In genomic region chr9:83965350-83966208, GRCh38 we compare ENCODE assay signal across 8 cellular contexts. TPM values are rescaled to one million over a fixed set of nuclear protein-coding genes. Genes with fewer than 3 reads are reported as not detected.
A peak's percentile ranks its signal among the peaks of the same experiment; 100 is the strongest.
DNase-seq lines count a peak whose midpoint lies in the region; ATAC-seq and TF ChIP-seq lines count a peak whose summit lies in the region.

No MANE protein-coding gene starts in this region.

- H3K4me1 ChIP-seq in upper lobe of right lung (no peaks in the 10 kb centered on the region), adrenal gland (replicated peaks in 1 of 2) (no peaks in the 10 kb centered on the region)

- intact Hi-C loops in upper lobe of right lung (cut with DNase I) (no loop called here), adrenal gland (cut with DNase I) (no loop called here)

- no peak overlapping the region for H3K27ac ChIP-seq in upper lobe of right lung
- no peak overlapping the region for H3K27ac ChIP-seq in adrenal gland

- H3K4me1 Mint-ChIP-seq in activated naive CD4-positive, alpha-beta T cell treated with anti-CD3 and anti-CD28 coated beads, Interleukin-2, amount 50 U/mL, for 24 hours = peaks cover 30% of the 10 kb centered on the region

- TF ChIP-seq CTCF in fibroblast of the aortic adventitia (IDR thresholded peaks at IDR 0.05; ENCODE audit: insufficient read depth, low read length) = no peak
- TF ChIP-seq CTCF in upper lobe of right lung (IDR thresholded peaks at IDR 0.05) = no peak
- TF ChIP-seq CTCF in adrenal gland (IDR thresholded peaks at IDR 0.05) = no peak

- ATAC-seq in upper lobe of right lung = peak; percentile 21
- no peak for ATAC-seq in HG02870 (IDR thresholded peaks at IDR 0.05; ENCODE audit: unreplicated experiment)

- H3K27ac Mint-ChIP-seq in activated naive CD4-positive, alpha-beta T cell treated with anti-CD3 and anti-CD28 coated beads, Interleukin-2, amount 50 U/mL, for 24 hours = peak overlapping the region; percentile 68

- H3K9me3 ChIP-seq in upper lobe of right lung = no peaks in the 10 kb centered on the region
- no peaks in the 10 kb centered on the region for H3K9me3 ChIP-seq in adrenal gland (replicated peaks in 1 of 3)

- WGBS in adrenal gland, 4 donors = 54 to 63% (median 59%) methylated on average over 11 of the region's 11 CpGs

- no peak overlapping the region for H3K4me3 Mint-ChIP-seq in activated naive CD4-positive, alpha-beta T cell treated with anti-CD3 and anti-CD28 coated beads, Interleukin-2, amount 50 U/mL, for 24 hours

- DNase-seq in activated naive CD4-positive, alpha-beta T cell treated with anti-CD3 and anti-CD28 coated beads, Interleukin-2, amount 50 U/mL, for 16 hours = no peak
- DNase-seq in RPMI7951 (ENCODE audit: low read depth) = peak; percentile 12
- peak; percentile 52 for DNase-seq in fibroblast of the aortic adventitia (ENCODE audit: low read depth)
- no peak for DNase-seq in upper lobe of right lung
- no peak for DNase-seq in NCI-H2081 treated with DMSO at 0.1 percent for 48 hours (lab: John Stamatoyannopoulos, UW)
- no peak for DNase-seq in adrenal gland

- H3K4me3 ChIP-seq in fibroblast of the aortic adventitia (ENCODE audit: low read depth, low read length) = no peak overlapping the region
- H3K4me3 ChIP-seq in upper lobe of right lung = no peak overlapping the region
- H3K4me3 ChIP-seq in adrenal gland = no peak overlapping the region

- no peak for TF ChIP-seq POLR2A in adrenal gland (IDR thresholded peaks at IDR 0.05)

- H3K27me3 ChIP-seq in upper lobe of right lung (no peaks in the 10 kb centered on the region), adrenal gland (no peaks in the 10 kb centered on the region)

- no peaks in the 10 kb centered on the region for H3K27me3 Mint-ChIP-seq in activated naive CD4-positive, alpha-beta T cell treated with anti-CD3 and anti-CD28 coated beads, Interleukin-2, amount 50 U/mL, for 24 hours

- H3K36me3 ChIP-seq in upper lobe of right lung (peaks cover 48% of the 10 kb centered on the region), adrenal gland (replicated peaks in 1 of 2) (peaks cover 0 to 46% of the 10 kb centered on the region in 2 donors)

- H3K9me3 Mint-ChIP-seq in activated naive CD4-positive, alpha-beta T cell treated with anti-CD3 and anti-CD28 coated beads, Interleukin-2, amount 50 U/mL, for 24 hours = no peaks in the 10 kb centered on the region

- H3K36me3 Mint-ChIP-seq in activated naive CD4-positive, alpha-beta T cell treated with anti-CD3 and anti-CD28 coated beads, Interleukin-2, amount 50 U/mL, for 24 hours = peaks cover 18% of the 10 kb centered on the region

RNA-seq across cellular contexts. Expression of gene HNRNPK, which starts 14.4 kb away (rescaled TPM):
- 629 and 646 TPM in 2 replicates for total RNA-seq in RPMI7951 (2014; rRNA removed; shearing (Covaris generic))
- 207 and 445 TPM in 2 replicates for total RNA-seq in fibroblast of the aortic adventitia (ENCODE audit: low replicate concordance)
- 353 TPM for total RNA-seq in upper lobe of right lung
- total RNA-seq in adrenal gland = 100 to 1,000 TPM; 371 to 518 (median 477) TPM
- polyA plus RNA-seq in adrenal gland = 100 to 1,000 TPM; 172 to 866 (median 228) TPM

RNA-seq across cellular contexts. Expression of gene RMI1, which starts 15.0 kb away (rescaled TPM):
- 6.6 and 7.3 TPM in 2 replicates for total RNA-seq in RPMI7951 (2014; rRNA removed; shearing (Covaris generic))
- 1.2 and 17.0 TPM in 2 replicates for total RNA-seq in fibroblast of the aortic adventitia (ENCODE audit: low replicate concordance)
- total RNA-seq in upper lobe of right lung = 5.4 TPM
- total RNA-seq in adrenal gland = 10 to 100 TPM in 3 of 8 donors, 1 to 10 TPM in 5; 6.2 to 21.7 (median 7.8) TPM
- polyA plus RNA-seq in adrenal gland = 10 to 100 TPM in 1 of 3 donors, 1 to 10 TPM in 2; 2.3 to 17.5 (median 3.5) TPM

RNA-seq across cellular contexts. Expression of gene KIF27, which starts 44.3 kb away (rescaled TPM):
- 0.10 TPM in 1 of 2 replicates, not detected in the other for total RNA-seq in RPMI7951 (2014; rRNA removed; shearing (Covaris generic))
- total RNA-seq in fibroblast of the aortic adventitia (ENCODE audit: low replicate concordance) (6.0 and 7.2 TPM in 2 replicates), upper lobe of right lung (7.8 TPM), adrenal gland (10 to 100 TPM in 1 of 8 donors, 1 to 10 TPM in 7; 1.3 to 23.4 (median 3.9) TPM)
- polyA plus RNA-seq in adrenal gland = 1 to 10 TPM in 2 of 3 donors, under 1 TPM in 1; 0.81 to 2.1 (median 1.9) TPM

Comparison
In these comparisons a context has a peak if more than half of its experiments do, and no peak if none do; other contexts are left out.
1. DNase-seq: peak in RPMI7951 (single experiment) and fibroblast of the aortic adventitia (single experiment); none in activated naive CD4-positive, alpha-beta T cell treated with anti-CD3 and anti-CD28 coated beads, Interleukin-2, amount 50 U/mL, for 16 hours (single experiment), upper lobe of right lung (single experiment), NCI-H2081 treated with DMSO at 0.1 percent for 48 hours (single experiment) and adrenal gland (0 of 7).